Comparison of ENCODE assay signal across 9 cellular contexts in genomic region chr6:27547157-27548075, GRCh38.
A peak's percentile ranks its signal among the peaks of the same experiment; 100 is the strongest.
DNase-seq lines count a peak whose midpoint lies in the region; ATAC-seq and TF ChIP-seq lines count a peak whose summit lies in the region.
"Had no signal": no experiment of that assay in that cellular context is flagged by ENCODE, and none has a peak within 500 bp of the region (broad histone marks: within the 10 kb centered on the region; RNA-seq: fewer than 3 reads in every experiment).

No MANE protein-coding gene starts in this region.

- no peak overlapping the region for H3K4me3 Mint-ChIP-seq in CD8-positive, alpha-beta T cell
- H3K4me3 Mint-ChIP-seq: B cell had no signal

- peaks cover 83% of the 10 kb centered on the region for H3K27me3 Mint-ChIP-seq in CD8-positive, alpha-beta T cell (ENCODE audit: low read depth)

- H3K27ac Mint-ChIP-seq in CD8-positive, alpha-beta T cell, result no peak overlapping the region
- H3K27ac Mint-ChIP-seq: B cell had no signal

- H3K27ac ChIP-seq in thyroid gland, result no peak overlapping the region
- no peak overlapping the region for H3K27ac ChIP-seq in CD8-positive, alpha-beta T cell (ENCODE audit: low read depth, low read length)

- no peak overlapping the region for H3K4me3 ChIP-seq in thyroid gland (replicated peaks in 1 of 3)
- H3K4me3 ChIP-seq in CD8-positive, alpha-beta T cell (ENCODE audit: low read depth, low read length), result no peak overlapping the region

- WGBS in thyroid gland, 2 donors, result 22 to 29% methylated on average over 23 of the region's 23 CpGs

- no peaks in the 10 kb centered on the region for H3K36me3 ChIP-seq in thyroid gland
- no peaks in the 10 kb centered on the region for H3K36me3 ChIP-seq in CD8-positive, alpha-beta T cell (ENCODE audit: insufficient read depth, low read length)

- DNase-seq in NCI-H146 (lab: John Stamatoyannopoulos, UW), result peak; percentile 64
- DNase-seq in NCI-H146 treated with DMSO at 0.1 percent for 48 hours (lab: John Stamatoyannopoulos, UW; ENCODE audit: unreplicated experiment), result no peak
- peak; percentile 78 for DNase-seq in NAMALWA (ENCODE audit: low spot score)
- DNase-seq in activated T-cell treated with anti-CD3 and anti-CD28 coated beads, Interleukin-2, amount 50 U/mL, for 48 hours, result peak; percentile 69 to 75
- DNase-seq in lung microvascular endothelial cell (ENCODE audit: low read depth in 2 of 2), result peak; percentile 57
- no peak for DNase-seq in thyroid gland
- no peak for DNase-seq in CD8-positive, alpha-beta T cell

- H3K27me3 ChIP-seq in thyroid gland, result peaks cover 25% of the 10 kb centered on the region
- peaks cover 59% of the 10 kb centered on the region for H3K27me3 ChIP-seq in CD8-positive, alpha-beta T cell (ENCODE audit: insufficient read depth, low read length)

- no peak for TF ChIP-seq CTCF in thyroid gland (IDR thresholded peaks at IDR 0.05)
- no peak for TF ChIP-seq CTCF in CD8-positive, alpha-beta T cell (IDR thresholded peaks at IDR 0.05)

- peaks cover 15% of the 10 kb centered on the region for H3K4me1 Mint-ChIP-seq in CD8-positive, alpha-beta T cell (ENCODE audit: low read depth)

- H3K4me1 ChIP-seq in thyroid gland, result no peaks in the 10 kb centered on the region
- H3K4me1 ChIP-seq in CD8-positive, alpha-beta T cell (ENCODE audit: insufficient read depth, low read length), result no peaks in the 10 kb centered on the region

- H3K9me3 ChIP-seq in thyroid gland, result no peaks in the 10 kb centered on the region
- H3K9me3 ChIP-seq in CD8-positive, alpha-beta T cell (ENCODE audit: low read length), result peaks cover 7% of the 10 kb centered on the region

- intact Hi-C loops in thyroid gland (cut with DNase I), result no loop called here
- intact Hi-C loops in CD8-positive, alpha-beta T cell (cut with DNase I, micrococcal nuclease), result no loop called here

- POLR2A ChIA-PET in CD8-positive, alpha-beta T cell (lab: Charles Lee), result interaction anchor here (1.1 kb wide), 1 partner anchor 129 kb away, joined by 5 read pairs; no protein-coding TSS in a partner anchor

- no peak for TF ChIP-seq POLR2A in thyroid gland (IDR thresholded peaks at IDR 0.05)

- no peaks in the 10 kb centered on the region for H3K36me3 Mint-ChIP-seq in CD8-positive, alpha-beta T cell

- peaks cover 20% of the 10 kb centered on the region for H3K9me3 Mint-ChIP-seq in CD8-positive, alpha-beta T cell

- CTCF ChIA-PET in CD8-positive, alpha-beta T cell (lab: Charles Lee), result no interaction called here

- no peak for ATAC-seq in HG03196 (IDR thresholded peaks at IDR 0.05; ENCODE audit: unreplicated experiment)
- no peak for ATAC-seq in CD8-positive, alpha-beta T cell

Comparison
In these comparisons a context has a peak if more than half of its experiments do, and no peak if none do; other contexts are left out.
1. DNase-seq: peak in NCI-H146 (single experiment), NAMALWA (single experiment), activated T-cell treated with anti-CD3 and anti-CD28 coated beads, Interleukin-2, amount 50 U/mL, for 48 hours (2 of 2) and lung microvascular endothelial cell (2 of 2); none in NCI-H146 treated with DMSO at 0.1 percent for 48 hours (single experiment), thyroid gland (0 of 2) and CD8-positive, alpha-beta T cell (0 of 7).